19 cellular contexts compared by ENCODE assay signal in the genomic region with DNA sequence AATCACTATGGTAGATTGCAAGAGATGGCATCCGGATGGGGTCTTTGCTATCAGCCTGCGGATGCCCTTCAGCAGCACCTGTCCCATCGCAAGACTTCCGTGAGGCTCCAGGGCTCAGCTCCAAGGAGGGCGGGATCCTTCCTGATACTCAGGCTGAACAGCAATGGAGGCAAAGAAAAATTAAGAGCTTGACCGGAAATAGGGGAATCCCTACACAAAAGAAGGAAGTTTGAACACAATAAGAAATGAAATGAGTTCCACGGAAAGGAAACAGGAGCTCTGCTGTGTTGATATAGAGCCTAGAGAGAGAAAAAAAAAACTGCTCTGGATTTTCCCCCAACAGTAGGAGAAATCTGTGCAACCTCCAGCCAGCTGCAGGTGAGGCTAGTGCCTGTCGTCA.
DNase-seq lines count a peak whose midpoint lies in the region; ATAC-seq, FAIRE-seq and TF ChIP-seq lines count a peak whose summit lies in the region.
"Had no signal": no experiment of that assay in that cellular context is flagged by ENCODE, and none has a peak within 500 bp of the region (broad histone marks: within the 10 kb centered on the region; RNA-seq: fewer than 3 reads in every experiment).

No MANE protein-coding gene starts in this region.

- H3K36me3 Mint-ChIP-seq in osteocyte (ENCODE audit: unreplicated experiment), result no peaks in the 10 kb centered on the region

- TF ChIP-seq EP300 in HepG2 (IDR thresholded peaks at IDR 0.05; ENCODE audit: low read depth in 2 of 2, low read length in 2 of 2) (no peak), HepG2 (CRISPR knock-in tag; IDR thresholded peaks at IDR 0.05; ENCODE audit: borderline replicate concordance) (no peak)

- H2AFZ ChIP-seq in HepG2 (ENCODE audit: low read length), result no peak overlapping the region

- no peak for TF ChIP-seq RAD21 in HepG2 (CRISPR knock-in tag; IDR thresholded peaks at IDR 0.05)

- TF ChIP-seq POLR2A in right lobe of liver (IDR thresholded peaks at IDR 0.05) (no peak), HepG2 (IDR thresholded peaks at IDR 0.05; ENCODE audit: insufficient read depth in 1 of 2, low read depth in 2 of 2, low read length in 2 of 2) (no peak)

- FAIRE-seq in HepG2 (lab: Jason Lieb, UNC), result no peak
- FAIRE-seq in D721Med (lab: Jason Lieb, UNC), result no peak
- FAIRE-seq: GM12878, GM18507, H54 had no signal

- CTCF ChIA-PET in HepG2 (lab: Yijun Ruan, JAX; ENCODE audit: low intra/inter-chr PET ratio, low total read pairs), result no interaction called here

- no TSS peak for BruUV-seq in HepG2 (replicated peaks; lab: Mats Ljungman, UMichigan)

- H3K79me2 ChIP-seq in HepG2 (ENCODE audit: insufficient read depth, low read length), result no peaks in the 10 kb centered on the region

- no peaks in the 10 kb centered on the region for H4K20me1 ChIP-seq in HepG2 (ENCODE audit: insufficient read depth, low read length)

- H3K4me3 ChIP-seq in right lobe of liver (no peak overlapping the region), HepG2 (replicated peaks in 1 of 3; ENCODE audit: insufficient read depth in 1 of 3, low read depth in 2 of 3, low read length in 3 of 3) (no peak overlapping the region)
- H3K4me3 ChIP-seq: GM12878, SJCRH30 had no signal

- H3K27me3 ChIP-seq in right lobe of liver, result no peaks in the 10 kb centered on the region
- H3K27me3 ChIP-seq in HepG2 (ENCODE audit: control insufficient read depth in 1 of 2, insufficient read depth in 2 of 2, low read length in 2 of 2), result no peaks in the 10 kb centered on the region
- H3K27me3 ChIP-seq: SJCRH30 had no signal

- ATAC-seq in right lobe of liver (peak; percentile 16 to 62 (median 46)), HepG2 (no peak), HG02840 (IDR thresholded peaks at IDR 0.05; ENCODE audit: low FRiP score, unreplicated experiment) (no peak)
- ATAC-seq: GM12878 had no signal

- no peaks in the 10 kb centered on the region for H3K9me3 ChIP-seq in right lobe of liver
- no peaks in the 10 kb centered on the region for H3K9me3 ChIP-seq in HepG2 (ENCODE audit: low read length)

- no peak overlapping the region for H3K27ac Mint-ChIP-seq in osteocyte (ENCODE audit: unreplicated experiment)

- H3K9ac ChIP-seq in HepG2 (ENCODE audit: insufficient read depth, low read depth, low read length), result no peak overlapping the region

- no peaks in the 10 kb centered on the region for H3K27me3 Mint-ChIP-seq in osteocyte (ENCODE audit: unreplicated experiment)

- POLR2A ChIA-PET in HepG2 (lab: Yijun Ruan, JAX), result no interaction called here

- in situ Hi-C loops in HepG2 (cut with HindIII; ENCODE audit: extremely low pct_ligation_motif_present, low pct_unique_long_range_greater_than_20kb), result no loop called here

- no peaks in the 10 kb centered on the region for H3K9me3 Mint-ChIP-seq in osteocyte (ENCODE audit: unreplicated experiment)

- 53% methylated on average over 8 of the region's 8 CpGs for WGBS in right lobe of liver (ENCODE audit: insufficient coverage, low coverage, low lambda C conversion rate, missing lambda C conversion rate)
- WGBS in HepG2 (ENCODE audit: low lambda C conversion rate), result 68% methylated on average over 8 of the region's 8 CpGs

- H3K4me1 ChIP-seq in right lobe of liver, result no peaks in the 10 kb centered on the region
- H3K4me1 ChIP-seq in HepG2 (ENCODE audit: insufficient read depth, low read length), result peaks cover 3% of the 10 kb centered on the region

- H3K4me1 Mint-ChIP-seq in osteocyte (ENCODE audit: unreplicated experiment), result peaks cover 4% of the 10 kb centered on the region

- H3K36me3 ChIP-seq in right lobe of liver (no peaks in the 10 kb centered on the region), HepG2 (replicated peaks in 1 of 2; ENCODE audit: control insufficient read depth in 1 of 2, insufficient read depth in 2 of 2, low read length in 2 of 2) (no peaks in the 10 kb centered on the region)
- H3K36me3 ChIP-seq: SJCRH30 had no signal

- TF ChIP-seq CTCF in right lobe of liver (IDR thresholded peaks at IDR 0.05) (no peak), HepG2 (CRISPR knock-in tag; IDR thresholded peaks at IDR 0.05) (no peak), osteocyte (IDR thresholded peaks at IDR 0.05) (no peak), D721Med (IDR thresholded peaks at IDR 0.05; ENCODE audit: insufficient read depth, missing control alignments) (no peak)

- no peak overlapping the region for H3K4me3 Mint-ChIP-seq in osteocyte (ENCODE audit: unreplicated experiment)

- no peak for DNase-seq in right lobe of liver
- DNase-seq in HepG2 (ENCODE audit: low spot score), result no peak
- DNase-seq in NCI-H2029 treated with DMSO at 0.1 percent for 48 hours (lab: John Stamatoyannopoulos, UW), result peak; percentile 31
- peak; percentile 23 for DNase-seq in glomerular endothelial cell (ENCODE audit: extremely low read depth, low read depth, low spot score)
- no peak for DNase-seq in osteocyte (ENCODE audit: extremely low spot score, unreplicated experiment)
- no peak for DNase-seq in D721Med (ENCODE audit: insufficient read length, low spot score)
- DNase-seq: ACHN, COR-L47, DMS79, MM.1S, NCI-H1105, NCI-H1930, NCI-H524, SJCRH30 had no signal

- H3K4me2 ChIP-seq in HepG2 (ENCODE audit: low read depth, low read length), result no peak overlapping the region

- H3K27ac ChIP-seq in right lobe of liver (no peak overlapping the region), HepG2 (ENCODE audit: extremely low read length, insufficient read depth, low read length) (no peak overlapping the region)
- H3K27ac ChIP-seq: RWPE1, SJCRH30 had no signal

- intact Hi-C loops in right lobe of liver (cut with DNase I), result no loop called here
- intact Hi-C loops in HepG2 (cut with micrococcal nuclease; ENCODE audit: unreplicated experiment), result no loop called here

TF ChIP-seq in HepG2, 621 proteins besides CTCF, POLR2A, EP300 and RAD21 (continues in another document):
- no peak for TF ChIP-seq AGO2 (optimal IDR thresholded peaks at IDR 0.05; ENCODE audit: low read depth, low read length)
- TF ChIP-seq, protein P1, sequence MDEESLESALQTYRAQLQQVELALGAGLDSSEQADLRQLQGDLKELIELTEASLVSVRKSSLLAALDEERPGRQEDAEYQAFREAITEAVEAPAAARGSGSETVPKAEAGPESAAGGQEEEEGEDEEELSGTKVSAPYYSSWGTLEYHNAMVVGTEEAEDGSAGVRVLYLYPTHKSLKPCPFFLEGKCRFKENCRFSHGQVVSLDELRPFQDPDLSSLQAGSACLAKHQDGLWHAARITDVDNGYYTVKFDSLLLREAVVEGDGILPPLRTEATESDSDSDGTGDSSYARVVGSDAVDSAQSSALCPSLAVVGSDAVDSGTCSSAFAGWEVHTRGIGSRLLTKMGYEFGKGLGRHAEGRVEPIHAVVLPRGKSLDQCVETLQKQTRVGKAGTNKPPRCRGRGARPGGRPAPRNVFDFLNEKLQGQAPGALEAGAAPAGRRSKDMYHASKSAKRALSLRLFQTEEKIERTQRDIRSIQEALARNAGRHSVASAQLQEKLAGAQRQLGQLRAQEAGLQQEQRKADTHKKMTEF (CRISPR knock-in tag; IDR thresholded peaks at IDR 0.05), result no peak
- TF ChIP-seq, protein P2, sequence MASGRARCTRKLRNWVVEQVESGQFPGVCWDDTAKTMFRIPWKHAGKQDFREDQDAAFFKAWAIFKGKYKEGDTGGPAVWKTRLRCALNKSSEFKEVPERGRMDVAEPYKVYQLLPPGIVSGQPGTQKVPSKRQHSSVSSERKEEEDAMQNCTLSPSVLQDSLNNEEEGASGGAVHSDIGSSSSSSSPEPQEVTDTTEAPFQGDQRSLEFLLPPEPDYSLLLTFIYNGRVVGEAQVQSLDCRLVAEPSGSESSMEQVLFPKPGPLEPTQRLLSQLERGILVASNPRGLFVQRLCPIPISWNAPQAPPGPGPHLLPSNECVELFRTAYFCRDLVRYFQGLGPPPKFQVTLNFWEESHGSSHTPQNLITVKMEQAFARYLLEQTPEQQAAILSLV (CRISPR knock-in tag; IDR thresholded peaks at IDR 0.05; ENCODE audit: borderline replicate concordance), result no peak
- TF ChIP-seq ATF7 (IDR thresholded peaks at IDR 0.05), result no peak
- TF ChIP-seq ATF7 (CRISPR knock-in tag; IDR thresholded peaks at IDR 0.05), result no peak
- TF ChIP-seq ZBTB38 (CRISPR knock-in tag; IDR thresholded peaks at IDR 0.05), result no peak
- no peak for TF ChIP-seq ZNF660 (CRISPR knock-in tag; IDR thresholded peaks at IDR 0.05; ENCODE audit: borderline replicate concordance, low read depth)
- TF ChIP-seq, protein P3, sequence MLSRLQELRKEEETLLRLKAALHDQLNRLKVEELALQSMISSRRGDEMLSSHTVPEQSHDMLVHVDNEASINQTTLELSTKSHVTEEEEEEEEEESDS (CRISPR knock-in tag; IDR thresholded peaks at IDR 0.05; ENCODE audit: borderline replicate concordance), result no peak
- TF ChIP-seq ZNF44 (CRISPR knock-in tag; IDR thresholded peaks at IDR 0.05), result no peak
- no peak for TF ChIP-seq RBFOX2 (IDR thresholded peaks at IDR 0.05; ENCODE audit: low read depth, low read length)
- TF ChIP-seq, protein P4, sequence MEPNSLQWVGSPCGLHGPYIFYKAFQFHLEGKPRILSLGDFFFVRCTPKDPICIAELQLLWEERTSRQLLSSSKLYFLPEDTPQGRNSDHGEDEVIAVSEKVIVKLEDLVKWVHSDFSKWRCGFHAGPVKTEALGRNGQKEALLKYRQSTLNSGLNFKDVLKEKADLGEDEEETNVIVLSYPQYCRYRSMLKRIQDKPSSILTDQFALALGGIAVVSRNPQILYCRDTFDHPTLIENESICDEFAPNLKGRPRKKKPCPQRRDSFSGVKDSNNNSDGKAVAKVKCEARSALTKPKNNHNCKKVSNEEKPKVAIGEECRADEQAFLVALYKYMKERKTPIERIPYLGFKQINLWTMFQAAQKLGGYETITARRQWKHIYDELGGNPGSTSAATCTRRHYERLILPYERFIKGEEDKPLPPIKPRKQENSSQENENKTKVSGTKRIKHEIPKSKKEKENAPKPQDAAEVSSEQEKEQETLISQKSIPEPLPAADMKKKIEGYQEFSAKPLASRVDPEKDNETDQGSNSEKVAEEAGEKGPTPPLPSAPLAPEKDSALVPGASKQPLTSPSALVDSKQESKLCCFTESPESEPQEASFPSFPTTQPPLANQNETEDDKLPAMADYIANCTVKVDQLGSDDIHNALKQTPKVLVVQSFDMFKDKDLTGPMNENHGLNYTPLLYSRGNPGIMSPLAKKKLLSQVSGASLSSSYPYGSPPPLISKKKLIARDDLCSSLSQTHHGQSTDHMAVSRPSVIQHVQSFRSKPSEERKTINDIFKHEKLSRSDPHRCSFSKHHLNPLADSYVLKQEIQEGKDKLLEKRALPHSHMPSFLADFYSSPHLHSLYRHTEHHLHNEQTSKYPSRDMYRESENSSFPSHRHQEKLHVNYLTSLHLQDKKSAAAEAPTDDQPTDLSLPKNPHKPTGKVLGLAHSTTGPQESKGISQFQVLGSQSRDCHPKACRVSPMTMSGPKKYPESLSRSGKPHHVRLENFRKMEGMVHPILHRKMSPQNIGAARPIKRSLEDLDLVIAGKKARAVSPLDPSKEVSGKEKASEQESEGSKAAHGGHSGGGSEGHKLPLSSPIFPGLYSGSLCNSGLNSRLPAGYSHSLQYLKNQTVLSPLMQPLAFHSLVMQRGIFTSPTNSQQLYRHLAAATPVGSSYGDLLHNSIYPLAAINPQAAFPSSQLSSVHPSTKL (CRISPR knock-in tag; IDR thresholded peaks at IDR 0.05), result no peak
- TF ChIP-seq KMT2B (CRISPR knock-in tag; IDR thresholded peaks at IDR 0.05), result no peak
- TF ChIP-seq ZEB1 (IDR thresholded peaks at IDR 0.05; ENCODE audit: insufficient replicate concordance, low read depth), result no peak

Comparison
In these comparisons a context has a peak if more than half of its experiments do, and no peak if none do; other contexts are left out.
1. ATAC-seq: peak in right lobe of liver (4 of 4); none in HepG2 (single experiment) and HG02840 (single experiment).
2. DNase-seq: peak in NCI-H2029 treated with DMSO at 0.1 percent for 48 hours (single experiment) and glomerular endothelial cell (single experiment); none in right lobe of liver (0 of 3), HepG2 (single experiment), osteocyte (single experiment) and D721Med (single experiment).